Comparison of ENCODE assay signal across 1 cellular context in the genomic region with DNA sequence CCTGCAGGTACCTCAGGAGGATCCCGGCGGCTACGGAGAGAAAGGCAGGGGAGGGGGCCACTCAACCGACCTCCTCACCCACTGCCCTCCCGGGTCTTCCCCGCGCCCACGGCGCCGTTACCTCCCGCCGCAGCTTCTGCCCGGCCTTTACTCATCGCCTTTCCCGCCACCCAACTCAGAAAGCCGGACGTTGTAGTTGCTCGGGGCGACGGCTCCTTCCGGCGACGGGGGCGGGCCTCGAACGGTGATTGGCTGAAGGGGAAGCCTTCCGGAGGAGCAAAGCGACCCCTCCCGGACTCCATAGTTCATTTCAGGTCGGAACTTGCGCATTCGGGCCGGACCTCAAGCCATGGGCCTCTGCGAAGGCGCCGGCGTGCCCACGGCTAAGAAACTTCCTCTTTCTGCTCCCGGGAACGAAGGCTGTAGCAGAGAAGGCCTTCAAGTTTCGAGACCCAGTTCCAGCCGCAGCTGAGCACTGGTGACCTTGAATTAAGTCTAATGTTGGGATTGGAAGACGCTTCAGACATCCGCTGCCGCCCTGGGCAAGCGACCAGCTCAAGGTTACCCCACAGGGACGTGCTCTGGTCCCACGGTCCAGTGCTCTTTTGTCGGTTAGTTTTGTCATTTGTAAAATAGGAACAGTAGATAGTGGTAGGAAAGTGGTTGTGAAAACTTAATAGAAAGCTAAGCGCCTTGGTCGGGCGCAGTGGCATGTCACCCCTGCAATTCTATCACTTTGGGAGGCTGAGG.
TF ChIP-seq lines count a peak whose summit lies in the region.

A gene with protein sequence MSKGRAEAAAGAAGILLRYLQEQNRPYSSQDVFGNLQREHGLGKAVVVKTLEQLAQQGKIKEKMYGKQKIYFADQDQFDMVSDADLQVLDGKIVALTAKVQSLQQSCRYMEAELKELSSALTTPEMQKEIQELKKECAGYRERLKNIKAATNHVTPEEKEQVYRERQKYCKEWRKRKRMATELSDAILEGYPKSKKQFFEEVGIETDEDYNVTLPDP (minus strand): TSS at position 198 of the 750 bp plus-strand sequence. CDS start 43 bp downstream, at position 155.

TF ChIP-seq in K562, 482 proteins besides CTCF, POLR2A, EP300 and RAD21 (continued from another document and continues in another):
- peak; percentile 89 for TF ChIP-seq ATF6 (CRISPR knock-in tag; IDR thresholded peaks at IDR 0.05)
- no peak for TF ChIP-seq PTRF (tag; IDR thresholded peaks at IDR 0.05)
- TF ChIP-seq STAT5A (IDR thresholded peaks at IDR 0.05; ENCODE audit: borderline replicate concordance, low read length), result 0 out of 2 replicates have a peak, but pooled peaks have one; percentile 16
- no peak for TF ChIP-seq CREBBP (IDR thresholded peaks at IDR 0.05; ENCODE audit: low read depth, low read length)
- TF ChIP-seq KAT8 (IDR thresholded peaks at IDR 0.05; ENCODE audit: low read depth), result no peak
- TF ChIP-seq KLF16 (IDR thresholded peaks at IDR 0.05), result no peak
- TF ChIP-seq ZFP36 (IDR thresholded peaks at IDR 0.05; ENCODE audit: low read depth, low read length, partially characterized antibody), result no peak
- TF ChIP-seq MNT (conservative IDR thresholded peaks at IDR 0.05), result peak; percentile 65 to 78; a peak in 3 of 4 replicates
- no peak for TF ChIP-seq MLX (CRISPR knock-in tag; conservative IDR thresholded peaks at IDR 0.05)
- peak; percentile 73 for TF ChIP-seq ETV5 (CRISPR knock-in tag; IDR thresholded peaks at IDR 0.05; ENCODE audit: low read depth)
- TF ChIP-seq ZBED1 (IDR thresholded peaks at IDR 0.05), result no peak
- no peak for TF ChIP-seq MCM3 (IDR thresholded peaks at IDR 0.05)
- TF ChIP-seq RCOR1 (IDR thresholded peaks at IDR 0.05; ENCODE audit: borderline replicate concordance in 1 of 2, low read depth in 2 of 2, low read length in 2 of 2), result peak in 1 of 2 experiments; percentile 49; a peak in 1 of 4 replicates
- TF ChIP-seq TRIM25 (IDR thresholded peaks at IDR 0.05; ENCODE audit: borderline replicate concordance), result no peak; the same call in 1 of the 2 replicates
- peak; percentile 79; the same call in 1 of the 2 replicates for TF ChIP-seq BRD4 (IDR thresholded peaks at IDR 0.05)
- peak; percentile 18 for TF ChIP-seq POU5F1 (IDR thresholded peaks at IDR 0.05; ENCODE audit: borderline replicate concordance, low read depth, low read length, partially characterized antibody)
- TF ChIP-seq FIP1L1 (IDR thresholded peaks at IDR 0.05; ENCODE audit: low read depth, low read length, poor library complexity, severe bottlenecking), result no peak
- TF ChIP-seq, protein P1, sequence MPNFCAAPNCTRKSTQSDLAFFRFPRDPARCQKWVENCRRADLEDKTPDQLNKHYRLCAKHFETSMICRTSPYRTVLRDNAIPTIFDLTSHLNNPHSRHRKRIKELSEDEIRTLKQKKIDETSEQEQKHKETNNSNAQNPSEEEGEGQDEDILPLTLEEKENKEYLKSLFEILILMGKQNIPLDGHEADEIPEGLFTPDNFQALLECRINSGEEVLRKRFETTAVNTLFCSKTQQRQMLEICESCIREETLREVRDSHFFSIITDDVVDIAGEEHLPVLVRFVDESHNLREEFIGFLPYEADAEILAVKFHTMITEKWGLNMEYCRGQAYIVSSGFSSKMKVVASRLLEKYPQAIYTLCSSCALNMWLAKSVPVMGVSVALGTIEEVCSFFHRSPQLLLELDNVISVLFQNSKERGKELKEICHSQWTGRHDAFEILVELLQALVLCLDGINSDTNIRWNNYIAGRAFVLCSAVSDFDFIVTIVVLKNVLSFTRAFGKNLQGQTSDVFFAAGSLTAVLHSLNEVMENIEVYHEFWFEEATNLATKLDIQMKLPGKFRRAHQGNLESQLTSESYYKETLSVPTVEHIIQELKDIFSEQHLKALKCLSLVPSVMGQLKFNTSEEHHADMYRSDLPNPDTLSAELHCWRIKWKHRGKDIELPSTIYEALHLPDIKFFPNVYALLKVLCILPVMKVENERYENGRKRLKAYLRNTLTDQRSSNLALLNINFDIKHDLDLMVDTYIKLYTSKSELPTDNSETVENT (CRISPR knock-in tag; IDR thresholded peaks at IDR 0.05), result no peak
- no peak for TF ChIP-seq ID3 (CRISPR knock-in tag; IDR thresholded peaks at IDR 0.05)
- no peak for TF ChIP-seq ID3 (tag; IDR thresholded peaks at IDR 0.05)
- TF ChIP-seq, protein P2, sequence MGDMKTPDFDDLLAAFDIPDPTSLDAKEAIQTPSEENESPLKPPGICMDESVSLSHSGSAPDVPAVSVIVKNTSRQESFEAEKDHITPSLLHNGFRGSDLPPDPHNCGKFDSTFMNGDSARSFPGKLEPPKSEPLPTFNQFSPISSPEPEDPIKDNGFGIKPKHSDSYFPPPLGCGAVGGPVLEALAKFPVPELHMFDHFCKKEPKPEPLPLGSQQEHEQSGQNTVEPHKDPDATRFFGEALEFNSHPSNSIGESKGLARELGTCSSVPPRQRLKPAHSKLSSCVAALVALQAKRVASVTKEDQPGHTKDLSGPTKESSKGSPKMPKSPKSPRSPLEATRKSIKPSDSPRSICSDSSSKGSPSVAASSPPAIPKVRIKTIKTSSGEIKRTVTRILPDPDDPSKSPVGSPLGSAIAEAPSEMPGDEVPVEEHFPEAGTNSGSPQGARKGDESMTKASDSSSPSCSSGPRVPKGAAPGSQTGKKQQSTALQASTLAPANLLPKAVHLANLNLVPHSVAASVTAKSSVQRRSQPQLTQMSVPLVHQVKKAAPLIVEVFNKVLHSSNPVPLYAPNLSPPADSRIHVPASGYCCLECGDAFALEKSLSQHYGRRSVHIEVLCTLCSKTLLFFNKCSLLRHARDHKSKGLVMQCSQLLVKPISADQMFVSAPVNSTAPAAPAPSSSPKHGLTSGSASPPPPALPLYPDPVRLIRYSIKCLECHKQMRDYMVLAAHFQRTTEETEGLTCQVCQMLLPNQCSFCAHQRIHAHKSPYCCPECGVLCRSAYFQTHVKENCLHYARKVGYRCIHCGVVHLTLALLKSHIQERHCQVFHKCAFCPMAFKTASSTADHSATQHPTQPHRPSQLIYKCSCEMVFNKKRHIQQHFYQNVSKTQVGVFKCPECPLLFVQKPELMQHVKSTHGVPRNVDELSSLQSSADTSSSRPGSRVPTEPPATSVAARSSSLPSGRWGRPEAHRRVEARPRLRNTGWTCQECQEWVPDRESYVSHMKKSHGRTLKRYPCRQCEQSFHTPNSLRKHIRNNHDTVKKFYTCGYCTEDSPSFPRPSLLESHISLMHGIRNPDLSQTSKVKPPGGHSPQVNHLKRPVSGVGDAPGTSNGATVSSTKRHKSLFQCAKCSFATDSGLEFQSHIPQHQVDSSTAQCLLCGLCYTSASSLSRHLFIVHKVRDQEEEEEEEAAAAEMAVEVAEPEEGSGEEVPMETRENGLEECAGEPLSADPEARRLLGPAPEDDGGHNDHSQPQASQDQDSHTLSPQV (IDR thresholded peaks at IDR 0.05), result peak; percentile 88
- TF ChIP-seq MAFG (tag; conservative IDR thresholded peaks at IDR 0.05), result no peak
- TF ChIP-seq, protein P3, sequence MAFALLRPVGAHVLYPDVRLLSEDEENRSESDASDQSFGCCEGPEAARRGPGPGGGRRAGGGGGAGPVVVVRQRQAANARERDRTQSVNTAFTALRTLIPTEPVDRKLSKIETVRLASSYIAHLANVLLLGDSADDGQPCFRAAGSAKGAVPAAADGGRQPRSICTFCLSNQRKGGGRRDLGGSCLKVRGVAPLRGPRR (CRISPR knock-in tag; IDR thresholded peaks at IDR 0.05), result no peak
- no peak for TF ChIP-seq COPS2 (conservative IDR thresholded peaks at IDR 0.05)
- TF ChIP-seq ZNF407 (IDR thresholded peaks at IDR 0.05; ENCODE audit: low read depth), result peak; percentile 88
- no peak for TF ChIP-seq ZNF239 (CRISPR knock-in tag; IDR thresholded peaks at IDR 0.05)
- no peak for TF ChIP-seq ZNF143 (CRISPR knock-in tag; IDR thresholded peaks at IDR 0.05)
